14 cellular contexts compared by ENCODE assay signal in genomic region chr11:15871904-15872303, GRCh38.
A peak's percentile ranks its signal among the peaks of the same experiment; 100 is the strongest.
DNase-seq lines count a peak whose midpoint lies in the region; ATAC-seq and TF ChIP-seq lines count a peak whose summit lies in the region.
"Had no signal": no experiment of that assay in that cellular context is flagged by ENCODE, and none has a peak within 500 bp of the region (broad histone marks: within the 10 kb centered on the region; RNA-seq: fewer than 3 reads in every experiment).

No MANE protein-coding gene starts in this region.

- no peaks in the 10 kb centered on the region for H3K36me3 Mint-ChIP-seq in GM23338 (ENCODE audit: low read depth)
- H3K36me3 Mint-ChIP-seq: CD14-positive monocyte; CD8-positive, alpha-beta T cell had no signal

- H2BK12ac ChIP-seq in trophoblast cell (ENCODE audit: low read length): no peak overlapping the region

- peak; percentile 29 for DNase-seq in GM23338 (ENCODE audit: low spot score)
- peak; percentile 8 for DNase-seq in coronary artery (ENCODE audit: low spot score)
- DNase-seq in iPS DF 6.9 (ENCODE audit: low read depth, low spot score): peak; percentile 7
- DNase-seq in trophoblast cell: no peak
- no peak for DNase-seq in cardiac septum (ENCODE audit: low spot score)
- DNase-seq in DMS114 treated with DMSO at 0.1 percent for 48 hours (lab: John Stamatoyannopoulos, UW; ENCODE audit: unreplicated experiment): no peak
- DNase-seq in germinal center (ENCODE audit: low spot score): no peak
- DNase-seq: CD8-positive, alpha-beta T cell; COR-L47; DND-41; GDM1 had no signal

- H3K27me3 ChIP-seq in GM23338 (ENCODE audit: insufficient read depth) (no peaks in the 10 kb centered on the region), iPS DF 6.9 (ENCODE audit: control insufficient read depth, insufficient read depth, low read length) (no peaks in the 10 kb centered on the region), trophoblast cell (ENCODE audit: insufficient read depth, low read length) (no peaks in the 10 kb centered on the region)

- H3K9me3 Mint-ChIP-seq in GM23338: no peaks in the 10 kb centered on the region
- H3K9me3 Mint-ChIP-seq: CD8-positive, alpha-beta T cell had no signal

- H3K27me3 Mint-ChIP-seq in GM23338 (ENCODE audit: insufficient read depth, low read depth, poor library complexity): peaks cover 10% of the 10 kb centered on the region

- H3K79me2 ChIP-seq in GM23338 (replicated peaks; ENCODE audit: insufficient read depth): no peaks in the 10 kb centered on the region
- H3K79me2 ChIP-seq in trophoblast cell (ENCODE audit: control insufficient read depth, insufficient read depth, low read length, poor library complexity): no peaks in the 10 kb centered on the region

- H3K4me3 ChIP-seq in GM23338: no peak overlapping the region
- H3K4me3 ChIP-seq in coronary artery: no peak overlapping the region
- no peak overlapping the region for H3K4me3 ChIP-seq in iPS DF 6.9 (ENCODE audit: low read length)
- no peak overlapping the region for H3K4me3 ChIP-seq in trophoblast cell (ENCODE audit: low read depth, low read length)

- H4K12ac ChIP-seq in trophoblast cell (ENCODE audit: low read depth, low read length): no peak overlapping the region

- no peak overlapping the region for H3K23ac ChIP-seq in trophoblast cell (ENCODE audit: low read length)

- H2BK120ac ChIP-seq in trophoblast cell (ENCODE audit: insufficient read depth, low read length, poor library complexity): no peak overlapping the region

- ATAC-seq in GM23338: peak; percentile 84
- ATAC-seq: CD8-positive, alpha-beta T cell; HepG2 had no signal

- peak overlapping the region; percentile 22 for H4K91ac ChIP-seq in trophoblast cell (ENCODE audit: low read depth, low read length)

- no peak overlapping the region for H3K14ac ChIP-seq in trophoblast cell (ENCODE audit: low read length)

- peaks cover 12% of the 10 kb centered on the region for H3K4me1 ChIP-seq in GM23338 (ENCODE audit: insufficient read depth)
- H3K4me1 ChIP-seq in iPS DF 6.9 (ENCODE audit: control insufficient read depth, insufficient read depth, low read length): peaks cover 4% of the 10 kb centered on the region; the same call in 1 of the 2 replicates
- peaks cover 2 to 7% of the 10 kb centered on the region in 2 experiments for H3K4me1 ChIP-seq in trophoblast cell (ENCODE audit: control insufficient read depth in 1 of 2, insufficient read depth in 2 of 2, low read length in 2 of 2)

- peak overlapping the region; percentile 52 for H3K4me2 ChIP-seq in GM23338
- no peak overlapping the region for H3K4me2 ChIP-seq in trophoblast cell (ENCODE audit: low read length)

- H3K9ac ChIP-seq in trophoblast cell (ENCODE audit: low read length): no peak overlapping the region

- no peaks in the 10 kb centered on the region for H3F3A ChIP-seq in GM23338 (replicated peaks; ENCODE audit: low read depth)

- peaks cover 23% of the 10 kb centered on the region for H3K4me1 Mint-ChIP-seq in GM23338
- H3K4me1 Mint-ChIP-seq: CD14-positive monocyte had no signal

- no peak overlapping the region for H3K27ac Mint-ChIP-seq in GM23338
- H3K27ac Mint-ChIP-seq: CD14-positive monocyte; CD8-positive, alpha-beta T cell had no signal

- H3K9me3 ChIP-seq in iPS DF 6.9 (ENCODE audit: control insufficient read depth, insufficient read depth, low read length): no peaks in the 10 kb centered on the region
- H3K9me3 ChIP-seq in trophoblast cell (ENCODE audit: insufficient read depth, low read depth, low read length): peaks cover 2% of the 10 kb centered on the region

- H3K36me3 ChIP-seq in GM23338 (ENCODE audit: insufficient read depth) (no peaks in the 10 kb centered on the region), iPS DF 6.9 (ENCODE audit: control insufficient read depth, insufficient read depth, low read length) (no peaks in the 10 kb centered on the region), trophoblast cell (ENCODE audit: control insufficient read depth in 1 of 2, insufficient read depth in 2 of 2, low read length in 2 of 2) (no peaks in the 10 kb centered on the region)

- H4K8ac ChIP-seq in trophoblast cell (ENCODE audit: low read depth, low read length): no peak overlapping the region

- no peak for TF ChIP-seq CTCF in GM23338 (conservative IDR thresholded peaks at IDR 0.05; ENCODE audit: low read depth in 2 of 2)
- TF ChIP-seq CTCF in coronary artery (IDR thresholded peaks at IDR 0.05): no peak

- H2BK5ac ChIP-seq in trophoblast cell (ENCODE audit: low read depth, low read length, poor library complexity): no peak overlapping the region

- H3K9me2 ChIP-seq in GM23338 (ENCODE audit: insufficient read depth): 0 out of 2 replicates have a peak, but pooled peaks cover 10% of the 10 kb centered on the region

- H3K27ac ChIP-seq in GM23338 (ENCODE audit: low read depth): no peak overlapping the region
- no peak overlapping the region for H3K27ac ChIP-seq in coronary artery
- no peak overlapping the region for H3K27ac ChIP-seq in iPS DF 6.9 (ENCODE audit: low read length)
- no peak overlapping the region for H3K27ac ChIP-seq in trophoblast cell (ENCODE audit: low read depth, low read length)
- H3K27ac ChIP-seq: 22Rv1 had no signal

- H3K18ac ChIP-seq in trophoblast cell (ENCODE audit: low read length): no peak overlapping the region

- WGBS in iPS DF 6.9 (ENCODE audit: insufficient coverage, insufficient read length): no CpG with 5 or more reads among the region's 2 CpGs
- no CpG with 5 or more reads among the region's 2 CpGs for WGBS in trophoblast cell (ENCODE audit: extremely low coverage, insufficient coverage, insufficient read length)

- H3K4me3 Mint-ChIP-seq in GM23338: no peak overlapping the region
- H3K4me3 Mint-ChIP-seq: CD14-positive monocyte; CD8-positive, alpha-beta T cell had no signal

- intact Hi-C loops in cardiac septum (cut with DNase I): no loop called here

- peaks cover 6% of the 10 kb centered on the region for H3K79me1 ChIP-seq in trophoblast cell (ENCODE audit: low read length)

- H4K20me1 ChIP-seq in GM23338 (replicated peaks; ENCODE audit: insufficient read depth): no peaks in the 10 kb centered on the region

- H3K4ac ChIP-seq in trophoblast cell (ENCODE audit: low read depth, low read length): no peak overlapping the region

- H2AFZ ChIP-seq in GM23338: peak overlapping the region; percentile 15; the same call in 1 of the 2 replicates
- H2AFZ ChIP-seq in trophoblast cell (ENCODE audit: insufficient read depth, low read length, poor library complexity): no peak overlapping the region

- H2AK5ac ChIP-seq in trophoblast cell (ENCODE audit: low read length): no peak overlapping the region

TF ChIP-seq in GM23338, 12 proteins besides CTCF, POLR2A, EP300 and RAD21:
- TF ChIP-seq, protein P1, sequence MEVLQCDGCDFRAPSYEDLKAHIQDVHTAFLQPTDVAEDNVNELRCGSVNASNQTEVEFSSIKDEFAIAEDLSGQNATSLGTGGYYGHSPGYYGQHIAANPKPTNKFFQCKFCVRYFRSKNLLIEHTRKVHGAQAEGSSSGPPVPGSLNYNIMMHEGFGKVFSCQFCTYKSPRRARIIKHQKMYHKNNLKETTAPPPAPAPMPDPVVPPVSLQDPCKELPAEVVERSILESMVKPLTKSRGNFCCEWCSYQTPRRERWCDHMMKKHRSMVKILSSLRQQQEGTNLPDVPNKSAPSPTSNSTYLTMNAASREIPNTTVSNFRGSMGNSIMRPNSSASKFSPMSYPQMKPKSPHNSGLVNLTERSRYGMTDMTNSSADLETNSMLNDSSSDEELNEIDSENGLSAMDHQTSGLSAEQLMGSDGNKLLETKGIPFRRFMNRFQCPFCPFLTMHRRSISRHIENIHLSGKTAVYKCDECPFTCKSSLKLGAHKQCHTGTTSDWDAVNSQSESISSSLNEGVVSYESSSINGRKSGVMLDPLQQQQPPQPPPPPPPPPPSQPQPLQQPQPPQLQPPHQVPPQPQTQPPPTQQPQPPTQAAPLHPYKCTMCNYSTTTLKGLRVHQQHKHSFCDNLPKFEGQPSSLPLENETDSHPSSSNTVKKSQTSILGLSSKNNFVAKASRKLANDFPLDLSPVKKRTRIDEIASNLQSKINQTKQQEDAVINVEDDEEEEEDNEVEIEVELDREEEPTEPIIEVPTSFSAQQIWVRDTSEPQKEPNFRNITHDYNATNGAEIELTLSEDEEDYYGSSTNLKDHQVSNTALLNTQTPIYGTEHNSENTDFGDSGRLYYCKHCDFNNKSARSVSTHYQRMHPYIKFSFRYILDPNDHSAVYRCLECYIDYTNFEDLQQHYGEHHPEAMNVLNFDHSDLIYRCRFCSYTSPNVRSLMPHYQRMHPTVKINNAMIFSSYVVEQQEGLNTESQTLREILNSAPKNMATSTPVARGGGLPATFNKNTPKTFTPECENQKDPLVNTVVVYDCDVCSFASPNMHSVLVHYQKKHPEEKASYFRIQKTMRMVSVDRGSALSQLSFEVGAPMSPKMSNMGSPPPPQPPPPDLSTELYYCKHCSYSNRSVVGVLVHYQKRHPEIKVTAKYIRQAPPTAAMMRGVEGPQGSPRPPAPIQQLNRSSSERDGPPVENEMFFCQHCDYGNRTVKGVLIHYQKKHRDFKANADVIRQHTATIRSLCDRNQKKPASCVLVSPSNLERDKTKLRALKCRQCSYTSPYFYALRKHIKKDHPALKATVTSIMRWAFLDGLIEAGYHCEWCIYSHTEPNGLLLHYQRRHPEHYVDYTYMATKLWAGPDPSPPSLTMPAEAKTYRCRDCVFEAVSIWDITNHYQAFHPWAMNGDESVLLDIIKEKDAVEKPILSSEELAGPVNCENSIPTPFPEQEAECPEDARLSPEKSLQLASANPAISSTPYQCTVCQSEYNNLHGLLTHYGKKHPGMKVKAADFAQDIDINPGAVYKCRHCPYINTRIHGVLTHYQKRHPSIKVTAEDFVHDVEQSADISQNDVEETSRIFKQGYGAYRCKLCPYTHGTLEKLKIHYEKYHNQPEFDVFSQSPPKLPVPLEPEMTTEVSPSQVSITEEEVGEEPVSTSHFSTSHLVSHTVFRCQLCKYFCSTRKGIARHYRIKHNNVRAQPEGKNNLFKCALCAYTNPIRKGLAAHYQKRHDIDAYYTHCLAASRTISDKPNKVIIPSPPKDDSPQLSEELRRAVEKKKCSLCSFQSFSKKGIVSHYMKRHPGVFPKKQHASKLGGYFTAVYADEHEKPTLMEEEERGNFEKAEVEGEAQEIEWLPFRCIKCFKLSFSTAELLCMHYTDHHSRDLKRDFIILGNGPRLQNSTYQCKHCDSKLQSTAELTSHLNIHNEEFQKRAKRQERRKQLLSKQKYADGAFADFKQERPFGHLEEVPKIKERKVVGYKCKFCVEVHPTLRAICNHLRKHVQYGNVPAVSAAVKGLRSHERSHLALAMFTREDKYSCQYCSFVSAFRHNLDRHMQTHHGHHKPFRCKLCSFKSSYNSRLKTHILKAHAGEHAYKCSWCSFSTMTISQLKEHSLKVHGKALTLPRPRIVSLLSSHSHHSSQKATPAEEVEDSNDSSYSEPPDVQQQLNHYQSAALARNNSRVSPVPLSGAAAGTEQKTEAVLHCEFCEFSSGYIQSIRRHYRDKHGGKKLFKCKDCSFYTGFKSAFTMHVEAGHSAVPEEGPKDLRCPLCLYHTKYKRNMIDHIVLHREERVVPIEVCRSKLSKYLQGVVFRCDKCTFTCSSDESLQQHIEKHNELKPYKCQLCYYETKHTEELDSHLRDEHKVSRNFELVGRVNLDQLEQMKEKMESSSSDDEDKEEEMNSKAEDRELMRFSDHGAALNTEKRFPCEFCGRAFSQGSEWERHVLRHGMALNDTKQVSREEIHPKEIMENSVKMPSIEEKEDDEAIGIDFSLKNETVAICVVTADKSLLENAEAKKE (CRISPR knock-in tag; IDR thresholded peaks at IDR 0.05): 0 out of 2 replicates have a peak, but pooled peaks have one; percentile 11
- no peak for TF ChIP-seq JUNB (IDR thresholded peaks at IDR 0.05; ENCODE audit: unreplicated experiment)

Comparison
In these comparisons a context has a peak if more than half of its experiments do, and no peak if none do; other contexts are left out.
1. DNase-seq: peak in GM23338 (single experiment), coronary artery (single experiment) and iPS DF 6.9 (single experiment); none in trophoblast cell (0 of 2), cardiac septum (single experiment), DMS114 treated with DMSO at 0.1 percent for 48 hours (single experiment) and germinal center (single experiment).